13 cellular contexts compared by ENCODE assay signal in genomic region chr22:17131686-17132085, GRCh38. TPM values are rescaled to one million over a fixed set of nuclear protein-coding genes. Genes with fewer than 3 reads are reported as not detected.
DNase-seq lines count a peak whose midpoint lies in the region; ATAC-seq, FAIRE-seq and TF ChIP-seq lines count a peak whose summit lies in the region.
"Had no signal": no experiment of that assay in that cellular context is flagged by ENCODE, and none has a peak within 500 bp of the region (broad histone marks: within the 10 kb centered on the region; RNA-seq: fewer than 3 reads in every experiment).

No MANE protein-coding gene starts in this region.

- no peaks in the 10 kb centered on the region for H3K4me1 ChIP-seq in endodermal cell (ENCODE audit: control insufficient read depth, insufficient read depth, low read length)

- H3K9me3 Mint-ChIP-seq in endodermal cell = no peaks in the 10 kb centered on the region
- no peaks in the 10 kb centered on the region for H3K9me3 Mint-ChIP-seq in activated CD8-positive, alpha-beta T cell treated with anti-CD3 and anti-CD28 coated beads, Interleukin-2, amount 10 ng/mL, durations not matched to agents 7 days and 5 days (ENCODE audit: insufficient read depth)
- H3K9me3 Mint-ChIP-seq: activated naive CD8-positive, alpha-beta T cell treated with anti-CD3 and anti-CD28 coated beads for 36 hours had no signal

- H3K27me3 Mint-ChIP-seq in endodermal cell (ENCODE audit: insufficient read depth) = no peaks in the 10 kb centered on the region
- peaks cover 2% of the 10 kb centered on the region for H3K27me3 Mint-ChIP-seq in activated CD8-positive, alpha-beta T cell treated with anti-CD3 and anti-CD28 coated beads, Interleukin-2, amount 10 ng/mL, durations not matched to agents 7 days and 5 days (ENCODE audit: low read depth)
- H3K27me3 Mint-ChIP-seq: activated naive CD8-positive, alpha-beta T cell treated with anti-CD3 and anti-CD28 coated beads for 36 hours; T-helper 17 cell had no signal

- H3K4me3 Mint-ChIP-seq in endodermal cell = no peak overlapping the region
- no peak overlapping the region for H3K4me3 Mint-ChIP-seq in activated CD8-positive, alpha-beta T cell treated with anti-CD3 and anti-CD28 coated beads, Interleukin-2, amount 10 ng/mL, durations not matched to agents 7 days and 5 days
- H3K4me3 Mint-ChIP-seq: activated naive CD8-positive, alpha-beta T cell treated with anti-CD3 and anti-CD28 coated beads for 36 hours; T-helper 17 cell had no signal

- no peaks in the 10 kb centered on the region for H3K27me3 ChIP-seq in endodermal cell (ENCODE audit: control insufficient read depth, insufficient read depth, low read length, poor library complexity, severe bottlenecking)

- H3K9me3 ChIP-seq in endodermal cell (ENCODE audit: control insufficient read depth, low read length) = no peaks in the 10 kb centered on the region

- DNase-seq in NCI-H2029 (lab: John Stamatoyannopoulos, UW) (peak; percentile 11), NCI-H2029 treated with DMSO at 0.1 percent for 48 hours (lab: John Stamatoyannopoulos, UW) (no peak), NCI-H2171 (lab: John Stamatoyannopoulos, UW) (peak; percentile 52), endodermal cell (peak; percentile 70), putamen (ENCODE audit: low spot score) (peak; percentile 76), GM19239 (ENCODE audit: insufficient read length, low spot score) (no peak)
- no peak for DNase-seq in activated CD8-positive, alpha-beta T cell treated with anti-CD3 and anti-CD28 coated beads, Interleukin-2, amount 10 ng/mL, durations not matched to agents 7 days and 5 days
- DNase-seq: activated naive CD8-positive, alpha-beta T cell treated with anti-CD3 and anti-CD28 coated beads for 36 hours; foreskin melanocyte; IMR-90; T-helper 17 cell had no signal

- peaks cover 4% of the 10 kb centered on the region for H3K36me3 Mint-ChIP-seq in endodermal cell (ENCODE audit: low read depth)
- H3K36me3 Mint-ChIP-seq in activated CD8-positive, alpha-beta T cell treated with anti-CD3 and anti-CD28 coated beads, Interleukin-2, amount 10 ng/mL, durations not matched to agents 7 days and 5 days (ENCODE audit: low read depth) = peaks cover 2% of the 10 kb centered on the region
- H3K36me3 Mint-ChIP-seq: activated naive CD8-positive, alpha-beta T cell treated with anti-CD3 and anti-CD28 coated beads for 36 hours had no signal

- TF ChIP-seq CTCF in endodermal cell (conservative IDR thresholded peaks at IDR 0.05) = peak; percentile 41

- CTCF ChIA-PET in activated CD8-positive, alpha-beta T cell treated with anti-CD3 and anti-CD28 coated beads, Interleukin-2, amount 10 ng/mL, durations not matched to agents 7 days and 5 days (lab: Charles Lee) = interaction anchor here (1.8 kb wide), 1 partner anchor 40 kb away, joined by 10 read pairs; no protein-coding TSS in a partner anchor

- ATAC-seq in GM19324 (IDR thresholded peaks at IDR 0.05; ENCODE audit: low FRiP score, unreplicated experiment) = no peak
- ATAC-seq in activated CD8-positive, alpha-beta T cell treated with anti-CD3 and anti-CD28 coated beads, Interleukin-2, amount 10 ng/mL, durations not matched to agents 7 days and 5 days = no peak
- ATAC-seq: T-helper 17 cell had no signal

- H3K27ac Mint-ChIP-seq in endodermal cell = no peak overlapping the region
- no peak overlapping the region for H3K27ac Mint-ChIP-seq in activated CD8-positive, alpha-beta T cell treated with anti-CD3 and anti-CD28 coated beads, Interleukin-2, amount 10 ng/mL, durations not matched to agents 7 days and 5 days
- H3K27ac Mint-ChIP-seq: activated naive CD8-positive, alpha-beta T cell treated with anti-CD3 and anti-CD28 coated beads for 36 hours; T-helper 17 cell had no signal

- POLR2A ChIA-PET in activated CD8-positive, alpha-beta T cell treated with anti-CD3 and anti-CD28 coated beads, Interleukin-2, amount 10 ng/mL, durations not matched to agents 7 days and 5 days (lab: Charles Lee) = no interaction called here

- no peaks in the 10 kb centered on the region for H3K4me1 Mint-ChIP-seq in endodermal cell
- H3K4me1 Mint-ChIP-seq in activated CD8-positive, alpha-beta T cell treated with anti-CD3 and anti-CD28 coated beads, Interleukin-2, amount 10 ng/mL, durations not matched to agents 7 days and 5 days (ENCODE audit: low read depth) = peaks cover 2% of the 10 kb centered on the region
- H3K4me1 Mint-ChIP-seq: activated naive CD8-positive, alpha-beta T cell treated with anti-CD3 and anti-CD28 coated beads for 36 hours had no signal

- H3K9ac ChIP-seq in endodermal cell (ENCODE audit: extremely low read depth, low read length, poor library complexity, severe bottlenecking) = no peak overlapping the region

- no peaks in the 10 kb centered on the region for H3K36me3 ChIP-seq in endodermal cell (ENCODE audit: control insufficient read depth, insufficient read depth, low read length)

- no peak overlapping the region for H3K4me3 ChIP-seq in endodermal cell (ENCODE audit: low read length)
- H3K4me3 ChIP-seq: lung had no signal

- H3K27ac ChIP-seq in endodermal cell (ENCODE audit: low read depth, low read length) = peak overlapping the region; percentile 20

- FAIRE-seq in GM19239 (lab: Jason Lieb, UNC) = no peak

- 54 to 67% methylated on average over 1 to 5 of the region's 5 CpGs for WGBS in endodermal cell (ENCODE audit: insufficient coverage in 1 of 2, insufficient read length in 1 of 2), 2 experiments

RNA-seq across cellular contexts. Expression of gene TMEM121B, which starts 10.5 kb away (rescaled TPM):
- 10 to 100 TPM in 1 of 2 donors, 1 to 10 TPM in 1; 8.9 to 10.9 TPM for total RNA-seq in endodermal cell
- polyA plus RNA-seq in endodermal cell (2013, experiment 1 of 2) = 9.9 TPM
- 7.9 TPM for polyA plus RNA-seq in endodermal cell (2013, experiment 2 of 2)
- total RNA-seq in activated CD8-positive, alpha-beta T cell treated with anti-CD3 and anti-CD28 coated beads, Interleukin-2, amount 10 ng/mL, durations not matched to agents 7 days and 5 days = under 1 TPM; 0.11 to 0.18 TPM

RNA-seq across cellular contexts. Expression of gene HDHD5, which starts 27.4 kb away (rescaled TPM):
- 10 to 100 TPM; 39.4 to 53.0 TPM for total RNA-seq in endodermal cell
- polyA plus RNA-seq in endodermal cell (2013, experiment 1 of 2) = 40.5 TPM
- polyA plus RNA-seq in endodermal cell (2013, experiment 2 of 2) = 36.8 TPM
- total RNA-seq in activated CD8-positive, alpha-beta T cell treated with anti-CD3 and anti-CD28 coated beads, Interleukin-2, amount 10 ng/mL, durations not matched to agents 7 days and 5 days = 10 to 100 TPM; 38.5 to 40.7 TPM

RNA-seq across cellular contexts. Expression of gene IL17RA, which starts 46.9 kb away (rescaled TPM):
- total RNA-seq in endodermal cell = 10 to 100 TPM; 14.8 to 16.0 TPM
- 5.2 TPM for polyA plus RNA-seq in endodermal cell (2013, experiment 1 of 2)
- 7.0 TPM for polyA plus RNA-seq in endodermal cell (2013, experiment 2 of 2)
- 10 to 100 TPM; 41.7 to 43.4 TPM for total RNA-seq in activated CD8-positive, alpha-beta T cell treated with anti-CD3 and anti-CD28 coated beads, Interleukin-2, amount 10 ng/mL, durations not matched to agents 7 days and 5 days

Comparison
In these comparisons a context has a peak if more than half of its experiments do, and no peak if none do; other contexts are left out.
1. DNase-seq: peak in NCI-H2029 (single experiment), NCI-H2171 (single experiment), endodermal cell (single experiment) and putamen (single experiment); none in NCI-H2029 treated with DMSO at 0.1 percent for 48 hours (single experiment), GM19239 (single experiment) and activated CD8-positive, alpha-beta T cell treated with anti-CD3 and anti-CD28 coated beads, Interleukin-2, amount 10 ng/mL, durations not matched to agents 7 days and 5 days (single experiment).
2. RNA of gene TMEM121B, which starts 10.5 kb away (total RNA-seq): 8.9 to 10.9 TPM in endodermal cell; 0.11 to 0.18 TPM in activated CD8-positive, alpha-beta T cell treated with anti-CD3 and anti-CD28 coated beads, Interleukin-2, amount 10 ng/mL, durations not matched to agents 7 days and 5 days; every median in the first group is over 4 times any median in the second.